In the genomic region with DNA sequence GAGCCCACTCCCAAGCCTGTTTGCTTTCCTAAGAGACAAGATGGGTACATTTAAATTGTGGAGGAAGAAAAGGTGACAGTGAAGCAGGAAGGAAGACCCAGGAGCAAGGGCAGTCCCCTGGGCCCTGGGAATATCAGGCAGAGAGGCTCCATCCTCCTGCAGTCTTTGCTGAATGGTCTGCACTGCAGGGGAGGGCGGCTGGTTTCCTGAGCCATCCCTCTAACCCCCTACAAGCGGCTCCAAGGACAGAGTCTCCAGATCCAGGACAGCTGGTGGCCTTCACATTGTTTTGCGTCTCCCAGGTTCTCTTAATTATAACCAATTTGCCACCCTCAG, we compare ENCODE assay signal across 16 cellular contexts. TPM values are rescaled to one million over a fixed set of nuclear protein-coding genes. Genes with fewer than 3 reads are reported as not detected.
DNase-seq lines count a peak whose midpoint lies in the region; ATAC-seq, FAIRE-seq and TF ChIP-seq lines count a peak whose summit lies in the region.
"Had no signal": no experiment of that assay in that cellular context is flagged by ENCODE, and none has a peak within 500 bp of the region (broad histone marks: within the 10 kb centered on the region; RNA-seq: fewer than 3 reads in every experiment).

No MANE protein-coding gene starts in this region.

- H2BK120ac ChIP-seq in H1 (replicated peaks; ENCODE audit: low read depth, low read length) = no peak overlapping the region

- H3K27ac Mint-ChIP-seq in CD8-positive, alpha-beta T cell = no peak overlapping the region
- H3K27ac Mint-ChIP-seq: activated CD4-positive, alpha-beta memory T cell treated with anti-CD3 and anti-CD28 coated beads, Interleukin-2, amount 10 ng/mL, durations not matched to agents 7 days and 5 days; stimulated activated naive CD8-positive, alpha-beta T cell treated with anti-CD3 and anti-CD28 coated beads, Interleukin-15, amount 100 ng/mL, for 72 hours had no signal

- no peak overlapping the region for H3K9ac ChIP-seq in H1 (replicated peaks in 1 of 4; ENCODE audit: extremely low read depth in 1 of 4, low read depth in 3 of 4, low read length in 3 of 4)
- no peak overlapping the region for H3K9ac ChIP-seq in mucosa of rectum (ENCODE audit: low read depth in 1 of 2, low read length in 2 of 2)
- H3K9ac ChIP-seq in smooth muscle cell (ENCODE audit: low read depth) = no peak overlapping the region
- H3K9ac ChIP-seq: parathyroid adenoma had no signal

- no peak overlapping the region for H2BK15ac ChIP-seq in H1 (ENCODE audit: low read length)

- DNase-seq in NCI-H69 (lab: John Stamatoyannopoulos, UW) (peak; percentile 94), H1 (ENCODE audit: low read depth in 1 of 2, low spot score in 2 of 2) (peak in 1 of 2 experiments; percentile 17), thoracic aorta (ENCODE audit: low spot score) (no peak), smooth muscle cell (lab: John Stamatoyannopoulos, UW; ENCODE audit: unreplicated experiment) (no peak), cortex of kidney (lab: John Stamatoyannopoulos, UW) (no peak)
- no peak for DNase-seq in CD8-positive, alpha-beta T cell
- DNase-seq: activated CD4-positive, alpha-beta memory T cell treated with anti-CD3 and anti-CD28 coated beads, Interleukin-2, amount 10 ng/mL, durations not matched to agents 7 days and 5 days; activated naive CD4-positive, alpha-beta T cell; cerebellar nuclear complex; kidney glomerular epithelial cell; NCI-H345; stimulated activated CD4-positive, alpha-beta T cell treated with anti-CD3 and anti-CD28 coated beads, Interleukin-4, amount 100 ng/mL, for 4 hours; stimulated activated naive CD8-positive, alpha-beta T cell treated with anti-CD3 and anti-CD28 coated beads, Interleukin-15, amount 100 ng/mL, for 72 hours had no signal

- CTCF ChIA-PET in H1 (lab: Charles Lee; ENCODE audit: partially characterized antibody) = interaction anchor here (0.6 to 9.4 kb wide), 3 partner anchors 13 to 187 kb away, joined by 3 to 79 read pairs (median 4); no protein-coding TSS in a partner anchor
- CTCF ChIA-PET in CD8-positive, alpha-beta T cell (lab: Charles Lee) = no interaction called here

- TF ChIP-seq EP300 in H1 (IDR thresholded peaks at IDR 0.05; ENCODE audit: borderline replicate concordance in 1 of 2, low read depth in 2 of 2, low read length in 2 of 2) = no peak

- no peak overlapping the region for H3K14ac ChIP-seq in H1 (ENCODE audit: insufficient read length)

- no peak for TF ChIP-seq POLR2A in H1 (IDR thresholded peaks at IDR 0.05; ENCODE audit: control extremely low read depth in 1 of 2, low read depth in 2 of 2, low read length in 2 of 2)

- FAIRE-seq in H1 (lab: Jason Lieb, UNC) = no peak

- H2AFZ ChIP-seq in H1 (ENCODE audit: low read length) = peak overlapping the region; percentile 80; the same call in 1 of the 2 replicates
- H2AFZ ChIP-seq in smooth muscle cell (ENCODE audit: low read depth) = no peak overlapping the region
- H2AFZ ChIP-seq: parathyroid adenoma had no signal

- peaks cover 9% of the 10 kb centered on the region for H3K4me1 Mint-ChIP-seq in CD8-positive, alpha-beta T cell (ENCODE audit: low read depth)

- H2BK12ac ChIP-seq in H1 (ENCODE audit: low read depth, low read length) = 0 out of 2 replicates have a peak overlapping the region, but pooled peaks have one; percentile 30

- H3K4me1 ChIP-seq in H1 (replicated peaks in 1 of 4; ENCODE audit: control insufficient read depth in 3 of 4, insufficient read depth in 4 of 4, low read length in 3 of 4) (peaks cover 7 to 22% (median 10%) of the 10 kb centered on the region in 4 experiments), mucosa of rectum (ENCODE audit: control insufficient read depth in 2 of 2, insufficient read depth in 2 of 2, low read length in 2 of 2) (peaks cover 0 to 5% of the 10 kb centered on the region in 2 donors), thoracic aorta (ENCODE audit: control insufficient read depth in 1 of 2, low read depth in 2 of 2) (peaks cover 11 to 50% of the 10 kb centered on the region in 2 donors), smooth muscle cell (ENCODE audit: low read depth) (peaks cover 41% of the 10 kb centered on the region)
- H3K4me1 ChIP-seq in CD8-positive, alpha-beta T cell (ENCODE audit: insufficient read depth, low read length) = peaks cover 8% of the 10 kb centered on the region
- H3K4me1 ChIP-seq: parathyroid adenoma had no signal

- peak overlapping the region; percentile 12 for H4K91ac ChIP-seq in H1 (replicated peaks; ENCODE audit: insufficient read length, low read length)

- no peaks in the 10 kb centered on the region; a peak in 1 of 8 replicates for H3K36me3 ChIP-seq in H1 (ENCODE audit: control insufficient read depth in 2 of 4, insufficient read depth in 4 of 4, low read length in 3 of 4)
- H3K36me3 ChIP-seq in mucosa of rectum (ENCODE audit: control insufficient read depth in 2 of 2, insufficient read depth in 2 of 2, low read length in 2 of 2) = peaks cover 0 to 8% of the 10 kb centered on the region in 2 donors
- no peaks in the 10 kb centered on the region for H3K36me3 ChIP-seq in thoracic aorta
- no peaks in the 10 kb centered on the region for H3K36me3 ChIP-seq in smooth muscle cell (ENCODE audit: low read depth)
- H3K36me3 ChIP-seq in CD8-positive, alpha-beta T cell (ENCODE audit: insufficient read depth, low read length) = no peaks in the 10 kb centered on the region

- ATAC-seq in thoracic aorta (ENCODE audit: insufficient number of reproducible peaks, low FRiP score, low read depth) = no peak
- no peak for ATAC-seq in CD8-positive, alpha-beta T cell
- ATAC-seq: stimulated activated naive CD8-positive, alpha-beta T cell treated with anti-CD3 and anti-CD28 coated beads, Interleukin-15, amount 100 ng/mL, for 72 hours had no signal

- no peaks in the 10 kb centered on the region for H4K20me1 ChIP-seq in H1 (replicated peaks in 1 of 2; ENCODE audit: control insufficient read depth in 1 of 2, insufficient read depth in 2 of 2, low read length in 2 of 2)
- H4K20me1 ChIP-seq in smooth muscle cell (ENCODE audit: low read depth) = no peaks in the 10 kb centered on the region

- H3K79me1 ChIP-seq in H1 (ENCODE audit: low read depth, low read length) = no peaks in the 10 kb centered on the region

- H3K4ac ChIP-seq in H1 (replicated peaks; ENCODE audit: insufficient read length, low read depth, low read length) = no peak overlapping the region

- WGBS in H1 (ENCODE audit: extremely low coverage in 1 of 2, insufficient coverage in 1 of 2, insufficient read length in 1 of 2, insufficient replicate concordance in 2 of 2, low coverage in 1 of 2, low lambda C conversion rate in 2 of 2, missing lambda C conversion rate in 1 of 2), 2 experiments = 13% methylated on average over 3 of the region's 3 CpGs; no CpG with 5 or more reads in 1 of the 2 experiments
- 63% methylated on average over 3 of the region's 3 CpGs for WGBS in smooth muscle cell (ENCODE audit: low lambda C conversion rate)

- H3K23ac ChIP-seq in H1 (ENCODE audit: insufficient read length) = no peak overlapping the region

- H3K18ac ChIP-seq in H1 (ENCODE audit: extremely low read depth, low read length) = peak overlapping the region; percentile 60

- H3K4me3 ChIP-seq in H1 (ENCODE audit: extremely low read depth in 1 of 4, insufficient read depth in 2 of 4, low read depth in 3 of 4, low read length in 4 of 4) = peak overlapping the region in 1 of 4 experiments; percentile 14; a peak in 2 of 8 replicates
- H3K4me3 ChIP-seq in mucosa of rectum (ENCODE audit: low read length in 2 of 2) = no peak overlapping the region
- peak overlapping the region; percentile 52 for H3K4me3 ChIP-seq in thoracic aorta
- no peak overlapping the region for H3K4me3 ChIP-seq in smooth muscle cell
- H3K4me3 ChIP-seq in CD8-positive, alpha-beta T cell (ENCODE audit: low read depth, low read length) = no peak overlapping the region

- no peak overlapping the region for H2BK20ac ChIP-seq in H1 (ENCODE audit: low read length)

- no peaks in the 10 kb centered on the region for H3K9me3 ChIP-seq in H1 (ENCODE audit: insufficient read depth in 2 of 2, low read depth in 1 of 2, low read length in 1 of 2)
- H3K9me3 ChIP-seq in mucosa of rectum (ENCODE audit: control insufficient read depth in 2 of 2, low read length in 2 of 2) = no peaks in the 10 kb centered on the region
- H3K9me3 ChIP-seq in thoracic aorta = no peaks in the 10 kb centered on the region
- H3K9me3 ChIP-seq in smooth muscle cell (replicated peaks; ENCODE audit: low read depth) = no peaks in the 10 kb centered on the region
- H3K9me3 ChIP-seq in CD8-positive, alpha-beta T cell (ENCODE audit: low read length) = no peaks in the 10 kb centered on the region

- H3K4me2 ChIP-seq in H1 (ENCODE audit: insufficient read depth in 1 of 2, low read depth in 2 of 2, low read length in 2 of 2) (peak overlapping the region; percentile 27 to 49; a peak in 3 of 4 replicates), smooth muscle cell (no peak overlapping the region)

- TF ChIP-seq CTCF in H1 (IDR thresholded peaks at IDR 0.05; ENCODE audit: control extremely low read depth in 1 of 3, insufficient read depth in 1 of 3, low read depth in 1 of 3, low read length in 3 of 3) = no peak
- no peak for TF ChIP-seq CTCF in thoracic aorta (IDR thresholded peaks at IDR 0.05)
- no peak for TF ChIP-seq CTCF in smooth muscle cell (IDR thresholded peaks at IDR 0.05; ENCODE audit: borderline replicate concordance, insufficient read depth, poor library complexity, severe bottlenecking)
- no peak for TF ChIP-seq CTCF in CD8-positive, alpha-beta T cell (IDR thresholded peaks at IDR 0.05)

- H3K79me2 ChIP-seq in H1 (ENCODE audit: control insufficient read depth in 1 of 2, insufficient read depth in 2 of 2, low read length in 2 of 2) (no peaks in the 10 kb centered on the region), smooth muscle cell (ENCODE audit: low read depth) (no peaks in the 10 kb centered on the region)
- H3K79me2 ChIP-seq: parathyroid adenoma had no signal

- intact Hi-C loops in CD8-positive, alpha-beta T cell (cut with DNase I, micrococcal nuclease) = loop anchor here in 1 of 2 experiments (5.0 to 10.0 kb wide), 2 partner anchors 295 to 547 kb away; no protein-coding TSS in a partner anchor

- H3K27me3 ChIP-seq in H1 (replicated peaks in 1 of 4; ENCODE audit: control insufficient read depth in 3 of 4, extremely low read depth in 1 of 4, insufficient read depth in 3 of 4, low read length in 3 of 4) = no peaks in the 10 kb centered on the region
- H3K27me3 ChIP-seq in mucosa of rectum (ENCODE audit: control insufficient read depth in 2 of 2, insufficient read depth in 2 of 2, low read length in 2 of 2) = no peaks in the 10 kb centered on the region
- no peaks in the 10 kb centered on the region for H3K27me3 ChIP-seq in thoracic aorta (replicated peaks; ENCODE audit: insufficient read depth)
- H3K27me3 ChIP-seq in smooth muscle cell (ENCODE audit: low read depth) = no peaks in the 10 kb centered on the region
- no peaks in the 10 kb centered on the region for H3K27me3 ChIP-seq in CD8-positive, alpha-beta T cell (ENCODE audit: insufficient read depth, low read length)

- no peaks in the 10 kb centered on the region for H3K23me2 ChIP-seq in H1 (ENCODE audit: low read depth, low read length)

- H3K36me3 Mint-ChIP-seq in CD8-positive, alpha-beta T cell = no peaks in the 10 kb centered on the region

- 0 out of 4 replicates have a peak, but pooled peaks of 1 of the 2 experiments have one; percentile 3 for TF ChIP-seq RAD21 in H1 (IDR thresholded peaks at IDR 0.05 in 1 of 2, conservative IDR thresholded peaks at IDR 0.05 in 1 of 2; ENCODE audit: low read depth in 2 of 2, low read length in 2 of 2)

- H3K27ac ChIP-seq in H1 (ENCODE audit: low read depth, low read length) (peak overlapping the region; percentile 39; the same call in 1 of the 2 replicates), mucosa of rectum (ENCODE audit: low read depth in 2 of 2, low read length in 2 of 2) (peak overlapping the region; percentile 38 to 54), thoracic aorta (peak overlapping the region; percentile 66 to 87), smooth muscle cell (ENCODE audit: low read depth) (no peak overlapping the region)
- H3K27ac ChIP-seq in CD8-positive, alpha-beta T cell (ENCODE audit: low read depth, low read length) = no peak overlapping the region
- H3K27ac ChIP-seq: parathyroid adenoma had no signal

- H4K5ac ChIP-seq in H1 (ENCODE audit: insufficient read length, low read depth, low read length) = no peak overlapping the region

- H3K9me3 Mint-ChIP-seq in CD8-positive, alpha-beta T cell = no peaks in the 10 kb centered on the region
- H3K9me3 Mint-ChIP-seq: activated CD4-positive, alpha-beta memory T cell treated with anti-CD3 and anti-CD28 coated beads, Interleukin-2, amount 10 ng/mL, durations not matched to agents 7 days and 5 days; stimulated activated naive CD8-positive, alpha-beta T cell treated with anti-CD3 and anti-CD28 coated beads, Interleukin-15, amount 100 ng/mL, for 72 hours had no signal

- no peak overlapping the region for H3K4me3 Mint-ChIP-seq in CD8-positive, alpha-beta T cell
- H3K4me3 Mint-ChIP-seq: activated CD4-positive, alpha-beta memory T cell treated with anti-CD3 and anti-CD28 coated beads, Interleukin-2, amount 10 ng/mL, durations not matched to agents 7 days and 5 days; stimulated activated naive CD8-positive, alpha-beta T cell treated with anti-CD3 and anti-CD28 coated beads, Interleukin-15, amount 100 ng/mL, for 72 hours had no signal

- H3F3A ChIP-seq in smooth muscle cell (ENCODE audit: low read depth) = no peaks in the 10 kb centered on the region

- 0 out of 2 replicates have a peak overlapping the region, but pooled peaks have one; percentile 66 for H2BK5ac ChIP-seq in H1 (ENCODE audit: low read depth, low read length)

- H3K56ac ChIP-seq in H1 (replicated peaks; ENCODE audit: insufficient read length, low read depth, low read length) = no peak overlapping the region

- no peak overlapping the region for H4K8ac ChIP-seq in H1 (ENCODE audit: extremely low read depth, insufficient read depth, low read length)

- H3K27me3 Mint-ChIP-seq in CD8-positive, alpha-beta T cell (ENCODE audit: low read depth) = peaks cover 23% of the 10 kb centered on the region

- POLR2A ChIA-PET in H1 (lab: Charles Lee; ENCODE audit: partially characterized antibody) = interaction anchor here (0.7 kb wide), 1 partner anchor 77 kb away, joined by 3 read pairs; no protein-coding TSS in a partner anchor
- POLR2A ChIA-PET in CD8-positive, alpha-beta T cell (lab: Charles Lee) = no interaction called here

- H2AK5ac ChIP-seq in H1 (ENCODE audit: low read depth, low read length) = no peak overlapping the region

RNA-seq across cellular contexts. Expression of gene EMID1, which starts 53.7 kb away (rescaled TPM):
- 3.8 and 3.9 TPM in 2 replicates for total RNA-seq in H1 (2021; fragmentation: NEBNext Ultra II Directional; extraction: Animal tissue kit (Norgen Biotek cat#: 25700))
- polyA plus RNA-seq in H1 (2011; rRNA removed) (7.4 and 11.1 TPM in 2 replicates), smooth muscle cell (2.7 and 3.9 TPM in 2 replicates)
- polyA plus RNA-seq in H1 (2011; cell fraction: cytosol; rRNA removed) = 10.7 TPM
- 27.1 TPM for polyA plus RNA-seq in H1 (2011; cell fraction: nucleus; rRNA removed)
- polyA plus RNA-seq in H1 (2012, experiment 1 of 2) = 3.3 to 7.5 TPM (median 6.0 TPM) in 4 replicates
- polyA plus RNA-seq in H1 (2012, experiment 2 of 2) = 3.9 TPM
- 3.5 TPM for polyA plus RNA-seq in H1 (2013, experiment 1 of 2)
- polyA plus RNA-seq in H1 (2013, experiment 2 of 2) = 3.6 TPM
- 7.1 and 9.3 TPM in 2 replicates for polyA minus RNA-seq in H1 (2011; rRNA and poly(A)+ RNA removed)
- polyA minus RNA-seq in H1 (2011; cell fraction: cytosol; rRNA and poly(A)+ RNA removed) = 7.9 TPM
- polyA minus RNA-seq in H1 (2011; cell fraction: nucleus; rRNA and poly(A)+ RNA removed) = 12.0 TPM
- total RNA-seq in thoracic aorta (under 1 TPM in 1 of 2 donors, not detected in 1; 0.27 TPM), smooth muscle cell (1.1 and 1.9 TPM in 2 replicates)
- not detected for total RNA-seq in CD8-positive, alpha-beta T cell
- total RNA-seq: MCF 10A had no signal

Comparison
In these comparisons a context has a peak if more than half of its experiments do, and no peak if none do; other contexts are left out.
1. H3K27ac ChIP-seq: peak in H1 (single experiment), mucosa of rectum (2 of 2) and thoracic aorta (2 of 2); none in smooth muscle cell (single experiment) and CD8-positive, alpha-beta T cell (single experiment).